In genomic region chr12:12548713-12549112, GRCh38 we compare ENCODE assay signal across 15 cellular contexts. TPM values are rescaled to one million over a fixed set of nuclear protein-coding genes. Genes with fewer than 3 reads are reported as not detected.
A peak's percentile ranks its signal among the peaks of the same experiment; 100 is the strongest.
DNase-seq lines count a peak whose midpoint lies in the region; ATAC-seq and TF ChIP-seq lines count a peak whose summit lies in the region.
"Had no signal": no experiment of that assay in that cellular context is flagged by ENCODE, and none has a peak within 500 bp of the region (broad histone marks: within the 10 kb centered on the region; RNA-seq: fewer than 3 reads in every experiment).

No MANE protein-coding gene starts in this region.

- no peak overlapping the region for H3K4me3 ChIP-seq in GM23338
- H3K4me3 ChIP-seq in left lung = no peak overlapping the region

- H3K9me3 ChIP-seq in left lung = no peaks in the 10 kb centered on the region
- H3K9me3 ChIP-seq: Caco-2 had no signal

- H2AFZ ChIP-seq in GM23338 = no peak overlapping the region

- no peak overlapping the region for H3K4me3 Mint-ChIP-seq in activated T-cell treated with anti-CD3 and anti-CD28 coated beads, Interleukin-2, amount 50 U/mL, for 24 hours
- no peak overlapping the region for H3K4me3 Mint-ChIP-seq in GM23338
- H3K4me3 Mint-ChIP-seq in activated T-helper 17 cell treated with anti-CD3 and anti-CD28 coated beads, Interleukin-2, amount 50 U/mL, for 72 hours = peak overlapping the region; percentile 15
- H3K4me3 Mint-ChIP-seq in stimulated activated memory B cell treated with anti-CD40 and anti-IgM and Interleukin-4, amounts not matched to agents 10 μg/mL and 1 μg/mL and 100 μg/mL, for 72 hours = no peak overlapping the region

- no peaks in the 10 kb centered on the region; the same call in 1 of the 2 replicates for H4K20me1 ChIP-seq in GM23338 (replicated peaks; ENCODE audit: insufficient read depth)

- H3K4me1 Mint-ChIP-seq in activated T-cell treated with anti-CD3 and anti-CD28 coated beads, Interleukin-2, amount 50 U/mL, for 24 hours (ENCODE audit: low read depth) = peaks cover 45% of the 10 kb centered on the region
- peaks cover 21% of the 10 kb centered on the region for H3K4me1 Mint-ChIP-seq in GM23338
- peaks cover 24% of the 10 kb centered on the region for H3K4me1 Mint-ChIP-seq in activated T-helper 17 cell treated with anti-CD3 and anti-CD28 coated beads, Interleukin-2, amount 50 U/mL, for 72 hours
- peaks cover 6% of the 10 kb centered on the region for H3K4me1 Mint-ChIP-seq in stimulated activated memory B cell treated with anti-CD40 and anti-IgM and Interleukin-4, amounts not matched to agents 10 μg/mL and 1 μg/mL and 100 μg/mL, for 72 hours

- no peaks in the 10 kb centered on the region for H3K36me3 ChIP-seq in GM23338 (ENCODE audit: insufficient read depth)
- H3K36me3 ChIP-seq in left lung = peaks cover 0 to 7% of the 10 kb centered on the region in 2 donors

- no peaks in the 10 kb centered on the region for H3K9me2 ChIP-seq in GM23338 (ENCODE audit: insufficient read depth)

- H3K9me3 Mint-ChIP-seq in activated T-cell treated with anti-CD3 and anti-CD28 coated beads, Interleukin-2, amount 50 U/mL, for 24 hours = no peaks in the 10 kb centered on the region
- no peaks in the 10 kb centered on the region for H3K9me3 Mint-ChIP-seq in GM23338
- H3K9me3 Mint-ChIP-seq in activated T-helper 17 cell treated with anti-CD3 and anti-CD28 coated beads, Interleukin-2, amount 50 U/mL, for 72 hours = no peaks in the 10 kb centered on the region
- H3K9me3 Mint-ChIP-seq in stimulated activated memory B cell treated with anti-CD40 and anti-IgM and Interleukin-4, amounts not matched to agents 10 μg/mL and 1 μg/mL and 100 μg/mL, for 72 hours = no peaks in the 10 kb centered on the region

- H3K4me1 ChIP-seq in GM23338 (ENCODE audit: insufficient read depth) (peaks cover 9% of the 10 kb centered on the region), left lung (no peaks in the 10 kb centered on the region)

- peaks cover 72% of the 10 kb centered on the region for H3K36me3 Mint-ChIP-seq in activated T-cell treated with anti-CD3 and anti-CD28 coated beads, Interleukin-2, amount 50 U/mL, for 24 hours (ENCODE audit: low read depth)
- peaks cover 21% of the 10 kb centered on the region; the same call in 2 of the 3 replicates for H3K36me3 Mint-ChIP-seq in GM23338 (ENCODE audit: low read depth)
- peaks cover 95% of the 10 kb centered on the region for H3K36me3 Mint-ChIP-seq in activated T-helper 17 cell treated with anti-CD3 and anti-CD28 coated beads, Interleukin-2, amount 50 U/mL, for 72 hours (ENCODE audit: low read depth)
- H3K36me3 Mint-ChIP-seq in stimulated activated memory B cell treated with anti-CD40 and anti-IgM and Interleukin-4, amounts not matched to agents 10 μg/mL and 1 μg/mL and 100 μg/mL, for 72 hours = no peaks in the 10 kb centered on the region

- no peaks in the 10 kb centered on the region for H3K27me3 Mint-ChIP-seq in activated T-cell treated with anti-CD3 and anti-CD28 coated beads, Interleukin-2, amount 50 U/mL, for 24 hours
- peaks cover 13% of the 10 kb centered on the region for H3K27me3 Mint-ChIP-seq in GM23338 (ENCODE audit: insufficient read depth, low read depth, poor library complexity)
- no peaks in the 10 kb centered on the region for H3K27me3 Mint-ChIP-seq in activated T-helper 17 cell treated with anti-CD3 and anti-CD28 coated beads, Interleukin-2, amount 50 U/mL, for 72 hours
- H3K27me3 Mint-ChIP-seq in stimulated activated memory B cell treated with anti-CD40 and anti-IgM and Interleukin-4, amounts not matched to agents 10 μg/mL and 1 μg/mL and 100 μg/mL, for 72 hours = no peaks in the 10 kb centered on the region

- ATAC-seq in GM23338 (peak; percentile 32; the same call in 1 of the 3 replicates), left lung (no peak)
- ATAC-seq in activated T-helper 17 cell treated with anti-CD3 and anti-CD28 coated beads, Interleukin-2, amount 50 U/mL, for 72 hours (replicated peaks) = no peak
- peak; percentile 34 for ATAC-seq in stimulated activated memory B cell treated with anti-CD40 and anti-IgM and Interleukin-4, amounts not matched to agents 10 μg/mL and 1 μg/mL and 100 μg/mL, for 72 hours
- ATAC-seq: HCT116 had no signal

- POLR2A ChIA-PET in GM10248 (lab: Yijun Ruan, JAX) = interaction anchor here (0.6 to 1.0 kb wide), 2 partner anchors 15 to 100 kb away, joined by 3 to 8 read pairs; no protein-coding TSS in a partner anchor

- H3K4me2 ChIP-seq in GM23338 = no peak overlapping the region

- no peaks in the 10 kb centered on the region for H3F3A ChIP-seq in GM23338 (replicated peaks; ENCODE audit: low read depth)

- H3K79me2 ChIP-seq in GM23338 (replicated peaks; ENCODE audit: insufficient read depth) = peaks cover 97% of the 10 kb centered on the region

- peak overlapping the region; percentile 58; the same call in 1 of the 2 replicates for H3K27ac ChIP-seq in GM23338 (ENCODE audit: low read depth)
- H3K27ac ChIP-seq in left lung = no peak overlapping the region
- H3K27ac ChIP-seq: HL-60 had no signal

- peak overlapping the region; percentile 61 for H3K27ac Mint-ChIP-seq in activated T-cell treated with anti-CD3 and anti-CD28 coated beads, Interleukin-2, amount 50 U/mL, for 24 hours
- H3K27ac Mint-ChIP-seq in GM23338 = no peak overlapping the region; the same call in 1 of the 2 replicates
- H3K27ac Mint-ChIP-seq in activated T-helper 17 cell treated with anti-CD3 and anti-CD28 coated beads, Interleukin-2, amount 50 U/mL, for 72 hours = peak overlapping the region; percentile 36
- H3K27ac Mint-ChIP-seq in stimulated activated memory B cell treated with anti-CD40 and anti-IgM and Interleukin-4, amounts not matched to agents 10 μg/mL and 1 μg/mL and 100 μg/mL, for 72 hours = no peak overlapping the region

- intact Hi-C loops in left lung (cut with DNase I) = no loop called here

- H3K27me3 ChIP-seq in GM23338 (ENCODE audit: insufficient read depth) (no peaks in the 10 kb centered on the region), left lung (no peaks in the 10 kb centered on the region)

- CTCF ChIA-PET in GM10248 (lab: Yijun Ruan, JAX) = interaction anchor here (0.8 to 2.2 kb wide), 10 partner anchors 10 to 97 kb away, joined by 3 to 11 read pairs (median 4); no protein-coding TSS in a partner anchor

- no peak for DNase-seq in activated T-cell treated with anti-CD3 and anti-CD28 coated beads, Interleukin-2, amount 50 U/mL, for 24 hours
- DNase-seq in activated T-cell treated with anti-CD3 and anti-CD28 coated beads for 4 hours (no peak), GM23338 (ENCODE audit: low spot score) (no peak), GM10248 (ENCODE audit: extremely low spot score) (no peak), left lung (no peak)
- no peak for DNase-seq in activated naive CD4-positive, alpha-beta T cell treated with anti-CD3 and anti-CD28 coated beads, Interleukin-2, amount 50 U/mL, for 16 hours
- DNase-seq: Caco-2, EL, NCI-H187, NCI-H2171, NCI-H82 had no signal

- no peak for TF ChIP-seq CTCF in GM23338 (conservative IDR thresholded peaks at IDR 0.05; ENCODE audit: low read depth in 2 of 2)
- TF ChIP-seq CTCF in GM10248 (IDR thresholded peaks at IDR 0.05; ENCODE audit: control extremely low read depth, extremely low read depth, low read depth, missing control alignments) = no peak
- TF ChIP-seq CTCF in left lung (IDR thresholded peaks at IDR 0.05) = no peak

RNA-seq across cellular contexts. Expression of gene DUSP16, which starts 13.9 kb away (rescaled TPM):
- 52.8 and 59.4 TPM in 2 replicates for total RNA-seq in GM23338 (2014; rRNA removed; shearing (Covaris generic))
- polyA plus RNA-seq in GM23338 (2016; fragmentation: Nextera tagmentation; extraction: Ambion mirVana) = 11.7 and 12.5 TPM in 2 replicates
- total RNA-seq in activated T-helper 17 cell treated with anti-CD3 and anti-CD28 coated beads, Interleukin-2, amount 50 U/mL, for 72 hours = 100 to 1,000 TPM in 1 of 2 donors, 10 to 100 TPM in 1; 68.8 to 125 TPM
- 10 to 100 TPM; 31.7 to 45.6 TPM for total RNA-seq in left lung

Comparison
In these comparisons a context has a peak if more than half of its experiments do, and no peak if none do; other contexts are left out.
1. H3K27ac Mint-ChIP-seq: peak in activated T-cell treated with anti-CD3 and anti-CD28 coated beads, Interleukin-2, amount 50 U/mL, for 24 hours (single experiment) and activated T-helper 17 cell treated with anti-CD3 and anti-CD28 coated beads, Interleukin-2, amount 50 U/mL, for 72 hours (single experiment); none in GM23338 (single experiment) and stimulated activated memory B cell treated with anti-CD40 and anti-IgM and Interleukin-4, amounts not matched to agents 10 μg/mL and 1 μg/mL and 100 μg/mL, for 72 hours (single experiment).
2. ATAC-seq: peak in GM23338 (single experiment) and stimulated activated memory B cell treated with anti-CD40 and anti-IgM and Interleukin-4, amounts not matched to agents 10 μg/mL and 1 μg/mL and 100 μg/mL, for 72 hours (single experiment); none in activated T-helper 17 cell treated with anti-CD3 and anti-CD28 coated beads, Interleukin-2, amount 50 U/mL, for 72 hours (single experiment) and left lung (single experiment).